In the genomic region with DNA sequence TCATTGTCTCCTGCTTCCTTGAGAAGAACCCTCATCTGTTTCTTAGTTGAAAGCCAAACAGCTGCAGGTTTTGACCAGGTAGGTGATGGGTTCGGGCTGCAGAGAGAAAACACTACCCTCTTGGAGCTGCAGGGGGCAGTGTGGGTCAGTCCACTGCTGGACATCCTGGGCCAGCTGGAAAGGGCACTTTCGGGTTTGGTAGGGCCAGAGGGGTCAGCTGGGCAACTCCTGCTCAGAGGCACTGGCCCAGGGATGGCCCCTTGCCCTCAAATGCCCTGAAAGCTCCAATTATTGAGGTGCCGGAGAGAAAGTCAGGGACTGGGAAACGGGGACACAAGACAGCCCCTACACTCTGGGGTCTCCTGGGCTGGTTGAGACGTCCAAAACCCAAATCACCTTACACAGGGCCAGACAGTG, we compare ENCODE assay signal across 8 cellular contexts.
DNase-seq lines count a peak whose midpoint lies in the region; ATAC-seq, FAIRE-seq and TF ChIP-seq lines count a peak whose summit lies in the region.

No MANE protein-coding gene starts in this region.

- no peaks in the 10 kb centered on the region for H3K27me3 Mint-ChIP-seq in T-cell
- H3K27me3 Mint-ChIP-seq in astrocyte (ENCODE audit: low read depth, unreplicated experiment): peaks cover 4% of the 10 kb centered on the region

- DNase-seq in GM06990 (ENCODE audit: extremely low read depth, insufficient read length) (no peak), T-cell (peak in 29 of 34 experiments; percentile 17 to 64 (median 51)), astrocyte (ENCODE audit: low read depth) (no peak), kidney (no peak), GDM1 (lab: John Stamatoyannopoulos, UW) (no peak), NCI-H187 treated with DMSO at 0.1 percent for 48 hours (lab: John Stamatoyannopoulos, UW) (no peak)
- DNase-seq in stimulated activated CD4-positive, alpha-beta T cell treated with anti-CD3 and anti-CD28 coated beads, TNF-alpha, amount 100 ng/mL, for 24 hours (ENCODE audit: low read depth in 3 of 3): peak; percentile 26 to 55 (median 52)

- no peaks in the 10 kb centered on the region for H3K36me3 Mint-ChIP-seq in T-cell
- peaks cover 2% of the 10 kb centered on the region for H3K36me3 Mint-ChIP-seq in astrocyte (ENCODE audit: low read depth, unreplicated experiment)

- TF ChIP-seq CTCF in GM06990 (IDR thresholded peaks at IDR 0.05; ENCODE audit: insufficient read depth, low read length, poor library complexity, severe bottlenecking) (peak; percentile 86), astrocyte (IDR thresholded peaks at IDR 0.05; ENCODE audit: insufficient read depth, low read depth, low read length) (peak; percentile 53), kidney (IDR thresholded peaks at IDR 0.05; ENCODE audit: borderline replicate concordance, extremely low read depth, insufficient read depth) (peak; percentile 73)

- H3K36me3 ChIP-seq in GM06990 (ENCODE audit: control insufficient read depth, insufficient read depth, low read length) (no peaks in the 10 kb centered on the region), astrocyte (ENCODE audit: insufficient read depth, low read length) (no peaks in the 10 kb centered on the region), kidney (ENCODE audit: control insufficient read depth in 1 of 2, insufficient read depth in 2 of 2, low read length in 2 of 2) (no peaks in the 10 kb centered on the region)

- H3K4me2 ChIP-seq in astrocyte (ENCODE audit: low read length): no peak overlapping the region

- H3K27ac ChIP-seq in astrocyte (ENCODE audit: low read depth, low read length): no peak overlapping the region
- no peak overlapping the region for H3K27ac ChIP-seq in kidney (ENCODE audit: low read depth in 2 of 2, low read length in 2 of 2)

- H3K4me3 Mint-ChIP-seq in T-cell (no peak overlapping the region), astrocyte (ENCODE audit: unreplicated experiment) (no peak overlapping the region)

- CTCF ChIA-PET in T-cell (lab: Charles Lee): interaction anchor here (0.6 to 5.4 kb wide), 20 partner anchors 12 to 115 kb away, joined by 3 to 89 read pairs (median 4); no protein-coding TSS in a partner anchor

- H3K4me3 ChIP-seq in GM06990 (replicated peaks; ENCODE audit: low read depth, low read length) (no peak overlapping the region), astrocyte (ENCODE audit: insufficient read depth, low read depth, low read length) (no peak overlapping the region), kidney (ENCODE audit: low read length in 2 of 2) (no peak overlapping the region)

- H3K79me2 ChIP-seq in astrocyte (ENCODE audit: insufficient read depth, low read length): no peaks in the 10 kb centered on the region

- POLR2A ChIA-PET in T-cell (lab: Charles Lee): interaction anchor here in 1 of 2 donors (1.1 to 1.9 kb wide), 2 partner anchors 12 to 34 kb away, joined by 3 to 10 read pairs; no protein-coding TSS in a partner anchor

- ATAC-seq in HG02938 (IDR thresholded peaks at IDR 0.05; ENCODE audit: unreplicated experiment) (peak; percentile 58), T-cell (replicated peaks in 1 of 4) (peak; percentile 65 to 77 (median 72))

- FAIRE-seq in astrocyte (lab: Jason Lieb, UNC) (no peak), kidney (lab: Jason Lieb, UNC) (no peak)

- H3K9me3 Mint-ChIP-seq in T-cell (no peaks in the 10 kb centered on the region), astrocyte (ENCODE audit: unreplicated experiment) (no peaks in the 10 kb centered on the region)

- H3K4me1 ChIP-seq in astrocyte (ENCODE audit: insufficient read depth, low read length) (peaks cover 6% of the 10 kb centered on the region), kidney (ENCODE audit: control insufficient read depth in 1 of 2, insufficient read depth in 1 of 2, low read depth in 1 of 2, low read length in 2 of 2) (peaks cover 0 to 4% of the 10 kb centered on the region in 2 donors)

- H3K9ac ChIP-seq in astrocyte (ENCODE audit: low read length) (no peak overlapping the region), kidney (ENCODE audit: low read length in 2 of 2) (no peak overlapping the region)

- no peak overlapping the region for H3K27ac Mint-ChIP-seq in T-cell
- H3K27ac Mint-ChIP-seq in astrocyte (ENCODE audit: unreplicated experiment): no peak overlapping the region

- H3K27me3 ChIP-seq in GM06990 (replicated peaks; ENCODE audit: control insufficient read depth, insufficient read depth, low read length) (peaks cover 3% of the 10 kb centered on the region), astrocyte (ENCODE audit: insufficient read depth, low read length) (no peaks in the 10 kb centered on the region)

- peaks cover 38% of the 10 kb centered on the region for H4K20me1 ChIP-seq in astrocyte (ENCODE audit: insufficient read depth, low read length)

- H3K4me1 Mint-ChIP-seq in T-cell (peaks cover 0 to 5% (median 2%) of the 10 kb centered on the region in 3 donors), astrocyte (ENCODE audit: low read depth, unreplicated experiment) (peaks cover 7% of the 10 kb centered on the region)

- H2AFZ ChIP-seq in astrocyte (ENCODE audit: low read depth, low read length): no peak overlapping the region

- intact Hi-C loops in kidney (cut with DNase I): no loop called here

- H3K9me3 ChIP-seq in astrocyte (ENCODE audit: insufficient read depth, low read depth, low read length) (no peaks in the 10 kb centered on the region), kidney (ENCODE audit: control insufficient read depth in 1 of 2, low read length in 2 of 2) (no peaks in the 10 kb centered on the region)

Comparison
In these comparisons a context has a peak if more than half of its experiments do, and no peak if none do; other contexts are left out.
1. DNase-seq: peak in T-cell (29 of 34) and stimulated activated CD4-positive, alpha-beta T cell treated with anti-CD3 and anti-CD28 coated beads, TNF-alpha, amount 100 ng/mL, for 24 hours (3 of 3); none in GM06990 (single experiment), astrocyte (single experiment), kidney (single experiment), GDM1 (single experiment) and NCI-H187 treated with DMSO at 0.1 percent for 48 hours (single experiment).
2. Peak in every context shown above with its lines, with median percentiles within 50 percentile points of each other: CTCF ChIP-seq.